1 cellular context compared by ENCODE assay signal in the genomic region with DNA sequence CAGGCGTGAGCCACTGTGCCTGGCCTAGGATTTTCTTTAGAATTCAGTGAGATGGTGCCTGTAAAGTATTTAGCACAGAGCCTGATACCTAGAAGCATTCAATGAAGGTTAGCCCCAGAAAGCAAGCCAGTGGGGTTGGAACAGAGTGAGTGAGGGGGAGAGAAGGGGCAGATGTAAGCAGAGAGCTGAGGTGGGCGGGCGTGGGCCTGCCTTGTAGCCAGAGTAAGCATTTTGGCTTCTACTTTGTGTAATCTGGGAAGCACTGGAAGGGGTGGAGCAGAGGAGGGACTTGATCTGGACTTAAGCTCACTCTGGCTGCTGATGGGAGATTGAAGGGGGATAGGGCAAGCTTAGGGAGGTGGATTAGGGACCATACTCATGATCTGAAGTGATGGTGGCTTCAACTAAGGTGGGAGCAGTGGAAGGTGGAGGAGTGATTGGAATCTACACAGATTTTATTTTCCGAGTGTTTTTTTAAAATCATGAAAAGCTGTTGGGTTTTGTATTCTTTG.
TF ChIP-seq lines count a peak whose summit lies in the region.

No MANE protein-coding gene starts in this region.

TF ChIP-seq in WTC11, 78 proteins besides CTCF, POLR2A, EP300 and RAD21:
- no peak for TF ChIP-seq ZNF416 (CRISPR knock-in tag; IDR thresholded peaks at IDR 0.05)
- TF ChIP-seq GABPB1 (CRISPR knock-in tag; IDR thresholded peaks at IDR 0.05), result no peak
- TF ChIP-seq, protein P1, sequence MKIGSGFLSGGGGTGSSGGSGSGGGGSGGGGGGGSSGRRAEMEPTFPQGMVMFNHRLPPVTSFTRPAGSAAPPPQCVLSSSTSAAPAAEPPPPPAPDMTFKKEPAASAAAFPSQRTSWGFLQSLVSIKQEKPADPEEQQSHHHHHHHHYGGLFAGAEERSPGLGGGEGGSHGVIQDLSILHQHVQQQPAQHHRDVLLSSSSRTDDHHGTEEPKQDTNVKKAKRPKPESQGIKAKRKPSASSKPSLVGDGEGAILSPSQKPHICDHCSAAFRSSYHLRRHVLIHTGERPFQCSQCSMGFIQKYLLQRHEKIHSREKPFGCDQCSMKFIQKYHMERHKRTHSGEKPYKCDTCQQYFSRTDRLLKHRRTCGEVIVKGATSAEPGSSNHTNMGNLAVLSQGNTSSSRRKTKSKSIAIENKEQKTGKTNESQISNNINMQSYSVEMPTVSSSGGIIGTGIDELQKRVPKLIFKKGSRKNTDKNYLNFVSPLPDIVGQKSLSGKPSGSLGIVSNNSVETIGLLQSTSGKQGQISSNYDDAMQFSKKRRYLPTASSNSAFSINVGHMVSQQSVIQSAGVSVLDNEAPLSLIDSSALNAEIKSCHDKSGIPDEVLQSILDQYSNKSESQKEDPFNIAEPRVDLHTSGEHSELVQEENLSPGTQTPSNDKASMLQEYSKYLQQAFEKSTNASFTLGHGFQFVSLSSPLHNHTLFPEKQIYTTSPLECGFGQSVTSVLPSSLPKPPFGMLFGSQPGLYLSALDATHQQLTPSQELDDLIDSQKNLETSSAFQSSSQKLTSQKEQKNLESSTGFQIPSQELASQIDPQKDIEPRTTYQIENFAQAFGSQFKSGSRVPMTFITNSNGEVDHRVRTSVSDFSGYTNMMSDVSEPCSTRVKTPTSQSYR (CRISPR knock-in tag; IDR thresholded peaks at IDR 0.05), result no peak
- no peak for TF ChIP-seq TP53 (CRISPR knock-in tag; IDR thresholded peaks at IDR 0.05)
- no peak for TF ChIP-seq SOX15 (CRISPR knock-in tag; IDR thresholded peaks at IDR 0.05)
- TF ChIP-seq NR2C2 (CRISPR knock-in tag; IDR thresholded peaks at IDR 0.05), result no peak
- no peak for TF ChIP-seq MXD4 (CRISPR knock-in tag; IDR thresholded peaks at IDR 0.05; ENCODE audit: borderline replicate concordance)
- TF ChIP-seq, protein P2, sequence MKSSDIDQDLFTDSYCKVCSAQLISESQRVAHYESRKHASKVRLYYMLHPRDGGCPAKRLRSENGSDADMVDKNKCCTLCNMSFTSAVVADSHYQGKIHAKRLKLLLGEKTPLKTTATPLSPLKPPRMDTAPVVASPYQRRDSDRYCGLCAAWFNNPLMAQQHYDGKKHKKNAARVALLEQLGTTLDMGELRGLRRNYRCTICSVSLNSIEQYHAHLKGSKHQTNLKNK (CRISPR knock-in tag; IDR thresholded peaks at IDR 0.05), result no peak
- TF ChIP-seq CREB1 (CRISPR knock-in tag; IDR thresholded peaks at IDR 0.05), result no peak
- TF ChIP-seq ZNF121 (CRISPR knock-in tag; IDR thresholded peaks at IDR 0.05), result no peak
- TF ChIP-seq GTF2I (CRISPR knock-in tag; conservative IDR thresholded peaks at IDR 0.05), result no peak
- no peak for TF ChIP-seq HMGXB4 (CRISPR knock-in tag; IDR thresholded peaks at IDR 0.05)
- no peak for TF ChIP-seq E2F5 (CRISPR knock-in tag; IDR thresholded peaks at IDR 0.05)
